Comparison of ENCODE assay signal across 8 cellular contexts in the genomic region with DNA sequence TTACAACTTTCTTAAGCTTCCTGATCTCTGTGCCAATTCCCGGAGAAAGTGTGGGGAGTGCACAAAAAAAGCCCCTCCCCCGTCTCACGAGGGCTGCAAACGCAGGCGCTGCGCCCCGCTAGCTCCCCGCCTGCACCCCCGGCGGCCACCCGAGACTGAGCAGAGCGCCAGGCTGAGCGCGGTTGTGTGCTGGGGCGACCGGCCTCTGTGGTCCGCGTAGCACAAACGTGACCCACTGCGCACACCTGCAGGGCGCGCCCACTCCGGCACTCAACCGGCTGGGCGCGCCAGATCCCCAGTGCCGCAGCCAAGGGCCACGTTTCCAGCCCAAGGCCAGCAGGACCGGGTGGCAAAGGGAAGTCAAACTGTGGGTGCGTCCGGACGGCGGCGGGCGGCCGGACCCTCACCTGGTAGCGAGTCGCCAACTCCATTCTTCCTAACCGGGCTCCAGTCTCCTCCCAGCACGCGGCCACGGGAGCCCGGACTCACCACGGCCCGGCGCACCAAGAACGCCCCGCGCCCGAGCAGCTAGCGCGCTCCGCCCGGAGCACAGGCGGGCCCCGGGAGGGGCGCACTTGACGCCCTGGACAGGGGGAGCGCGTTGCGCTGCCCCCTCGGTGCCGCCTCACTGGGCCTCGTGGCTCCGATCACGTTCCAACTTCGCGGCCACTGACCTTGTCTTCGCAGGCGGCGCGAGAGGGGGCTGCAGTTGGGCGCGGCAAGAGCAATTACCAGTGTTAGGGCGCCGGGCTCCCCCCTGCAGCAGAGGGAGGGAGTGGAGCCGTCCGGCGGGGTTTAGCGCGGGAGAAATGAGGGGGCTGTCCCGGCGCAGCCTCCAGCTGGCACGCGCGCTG. TPM values are rescaled to one million over a fixed set of nuclear protein-coding genes. Genes with fewer than 3 reads are reported as not detected.
DNase-seq lines count a peak whose midpoint lies in the region; ATAC-seq, FAIRE-seq and TF ChIP-seq lines count a peak whose summit lies in the region.

A gene with protein sequence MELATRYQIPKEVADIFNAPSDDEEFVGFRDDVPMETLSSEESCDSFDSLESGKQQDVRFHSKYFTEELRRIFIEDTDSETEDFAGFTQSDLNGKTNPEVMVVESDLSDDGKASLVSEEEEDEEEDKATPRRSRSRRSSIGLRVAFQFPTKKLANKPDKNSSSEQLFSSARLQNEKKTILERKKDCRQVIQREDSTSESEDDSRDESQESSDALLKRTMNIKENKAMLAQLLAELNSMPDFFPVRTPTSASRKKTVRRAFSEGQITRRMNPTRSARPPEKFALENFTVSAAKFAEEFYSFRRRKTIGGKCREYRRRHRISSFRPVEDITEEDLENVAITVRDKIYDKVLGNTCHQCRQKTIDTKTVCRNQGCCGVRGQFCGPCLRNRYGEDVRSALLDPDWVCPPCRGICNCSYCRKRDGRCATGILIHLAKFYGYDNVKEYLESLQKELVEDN (minus strand): TSS at position 526 of the 854 bp plus-strand sequence. CDS start 95 bp downstream, at position 431.

- peaks cover 49 to 69% (median 65%) of the 10 kb centered on the region in 10 experiments for H3K4me1 ChIP-seq in BLaER1 treated with 17β-estradiol and CSF1 and Interleukin-3, amounts not matched to agents 10 nM and 100 nM
- peaks cover 13% of the 10 kb centered on the region for H3K4me1 ChIP-seq in endodermal cell (ENCODE audit: control insufficient read depth, insufficient read depth, low read length)
- H3K4me1 ChIP-seq in mesodermal cell (ENCODE audit: control insufficient read depth, insufficient read depth, low read length, poor library complexity, severe bottlenecking), result peaks cover 47% of the 10 kb centered on the region

- H3K4me2 ChIP-seq in BLaER1 treated with 17β-estradiol and CSF1 and Interleukin-3, amounts not matched to agents 10 nM and 100 nM, result peak within 1 kb of the TSS; percentile 76 to 97 (median 90)

- no peaks in the 10 kb centered on the region for H3K27me3 ChIP-seq in BLaER1 treated with 17β-estradiol and CSF1 and Interleukin-3, amounts not matched to agents 10 nM and 100 nM
- peaks cover 55% of the 10 kb centered on the region for H3K27me3 ChIP-seq in endodermal cell (ENCODE audit: control insufficient read depth, insufficient read depth, low read length, poor library complexity, severe bottlenecking)

- peaks cover 65% of the 10 kb centered on the region for H3K4me1 Mint-ChIP-seq in endodermal cell

- H3K27ac ChIP-seq in BLaER1 treated with 17β-estradiol and CSF1 and Interleukin-3, amounts not matched to agents 10 nM and 100 nM, result peak within 1 kb of the TSS; percentile 90 to 98 (median 95)
- H3K27ac ChIP-seq in endodermal cell (ENCODE audit: low read depth, low read length) (peak within 1 kb of the TSS; percentile 97), mesodermal cell (ENCODE audit: low read depth, low read length, severe bottlenecking) (peak within 1 kb of the TSS; percentile 76)

- H4K20me1 ChIP-seq in BLaER1 treated with 17β-estradiol and CSF1 and Interleukin-3, amounts not matched to agents 10 nM and 100 nM, result peaks cover 0 to 15% (median 0%) of the 10 kb centered on the region in 11 experiments; a peak in 4 of 22 replicates

- peaks cover 0 to 2% (median 0%) of the 10 kb centered on the region in 11 experiments; a peak in 3 of 22 replicates for H3K36me3 ChIP-seq in BLaER1 treated with 17β-estradiol and CSF1 and Interleukin-3, amounts not matched to agents 10 nM and 100 nM
- no peaks in the 10 kb centered on the region for H3K36me3 ChIP-seq in endodermal cell (ENCODE audit: control insufficient read depth, insufficient read depth, low read length)
- no peaks in the 10 kb centered on the region for H3K36me3 ChIP-seq in mesodermal cell (ENCODE audit: control insufficient read depth, insufficient read depth, low read length)

- peak within 1 kb of the TSS; percentile 88 to 98 (median 93) for H3K9ac ChIP-seq in BLaER1 treated with 17β-estradiol and CSF1 and Interleukin-3, amounts not matched to agents 10 nM and 100 nM
- peak within 1 kb of the TSS; percentile 52 for H3K9ac ChIP-seq in endodermal cell (ENCODE audit: extremely low read depth, low read length, poor library complexity, severe bottlenecking)

- H3K27ac Mint-ChIP-seq in endodermal cell, result peak within 1 kb of the TSS; percentile 87

- ATAC-seq in HG03439 (IDR thresholded peaks at IDR 0.05; ENCODE audit: unreplicated experiment), result peak; percentile 92

- H3K27me3 Mint-ChIP-seq in endodermal cell (ENCODE audit: insufficient read depth), result peaks cover 59% of the 10 kb centered on the region

- peak within 1 kb of the TSS; percentile 78 to 89 (median 82) for H3K4me3 ChIP-seq in BLaER1 treated with 17β-estradiol and CSF1 and Interleukin-3, amounts not matched to agents 10 nM and 100 nM
- H3K4me3 ChIP-seq in endodermal cell (ENCODE audit: low read length) (peak within 1 kb of the TSS; percentile 84), mesodermal cell (ENCODE audit: extremely low read depth, insufficient read depth, low read length, poor library complexity, severe bottlenecking) (peak within 1 kb of the TSS; percentile 46)

- peak; percentile 63 for DNase-seq in GM19239 (ENCODE audit: insufficient read length, low spot score)
- peak; percentile 51 for DNase-seq in NCI-H524 treated with DMSO at 0.1 percent for 48 hours (lab: John Stamatoyannopoulos, UW)
- peak; percentile 91 for DNase-seq in activated CD8-positive, alpha-beta memory T cell treated with anti-CD3 and anti-CD28 coated beads for 24 hours
- peak; percentile 89 for DNase-seq in endodermal cell
- DNase-seq in stimulated activated CD8-positive, alpha-beta memory T cell treated with anti-CD3 and anti-CD28 coated beads, Interleukin-2, amount 100 ng/mL, for 48 hours (ENCODE audit: low read depth in 2 of 2), result peak; percentile 63 to 66

- no peaks in the 10 kb centered on the region for H3K36me3 Mint-ChIP-seq in endodermal cell (ENCODE audit: low read depth)

- TF ChIP-seq CTCF in endodermal cell (conservative IDR thresholded peaks at IDR 0.05), result no peak

- H3K9me3 ChIP-seq in BLaER1 treated with 17β-estradiol and CSF1 and Interleukin-3, amounts not matched to agents 10 nM and 100 nM (replicated peaks in 1 of 11), result no peaks in the 10 kb centered on the region
- no peaks in the 10 kb centered on the region for H3K9me3 ChIP-seq in endodermal cell (ENCODE audit: control insufficient read depth, low read length)
- no peaks in the 10 kb centered on the region for H3K9me3 ChIP-seq in mesodermal cell (ENCODE audit: control insufficient read depth, low read length)

- peak; percentile 60 for FAIRE-seq in GM19239 (lab: Jason Lieb, UNC)

- H3K9me3 Mint-ChIP-seq in endodermal cell, result no peaks in the 10 kb centered on the region

- peak within 1 kb of the TSS; percentile 63 for H3K4me3 Mint-ChIP-seq in endodermal cell

- 2% methylated on average over 18 to 86 of the region's 86 CpGs for WGBS in endodermal cell (ENCODE audit: insufficient coverage in 1 of 2, insufficient read length in 1 of 2), 2 experiments
- WGBS in mesodermal cell (ENCODE audit: insufficient coverage in 2 of 2), 2 experiments, result 0% methylated on average over 46 to 53 of the region's 86 CpGs

RNA-seq across cellular contexts. Expression of the gene that starts here (rescaled TPM):
- 10 to 100 TPM; 39.5 to 41.1 TPM for total RNA-seq in endodermal cell
- polyA plus RNA-seq in endodermal cell (2013, experiment 1 of 2), result 50.0 TPM
- polyA plus RNA-seq in endodermal cell (2013, experiment 2 of 2), result 42.4 TPM
- polyA plus RNA-seq in mesodermal cell (2013, experiment 1 of 2), result 11.1 TPM
- 11.1 TPM for polyA plus RNA-seq in mesodermal cell (2013, experiment 2 of 2)

Comparison
In these comparisons a context has a peak if more than half of its experiments do, and no peak if none do; other contexts are left out.
1. Peak in every context shown above with its lines: DNase-seq, ATAC-seq, H3K4me3 ChIP-seq and H3K27ac ChIP-seq.